Comparison of ENCODE assay signal across 24 cellular contexts in genomic region chr7:123732413-123733091, GRCh38. TPM values are rescaled to one million over a fixed set of nuclear protein-coding genes. Genes with fewer than 3 reads are reported as not detected.
A peak's percentile ranks its signal among the peaks of the same experiment; 100 is the strongest.
DNase-seq lines count a peak whose midpoint lies in the region; ATAC-seq, FAIRE-seq and TF ChIP-seq lines count a peak whose summit lies in the region.
"Had no signal": no experiment of that assay in that cellular context is flagged by ENCODE, and none has a peak within 500 bp of the region (broad histone marks: within the 10 kb centered on the region; RNA-seq: fewer than 3 reads in every experiment).

No MANE protein-coding gene starts in this region.

- H3K36me3 Mint-ChIP-seq in glutamatergic neuron (ENCODE audit: unreplicated experiment), result peaks cover 10% of the 10 kb centered on the region

- TF ChIP-seq POLR2A in H54 (IDR thresholded peaks at IDR 0.05; ENCODE audit: low read depth, low read length), result no peak

- H3K36me3 ChIP-seq in ascending aorta, result no peaks in the 10 kb centered on the region

- DNase-seq in H54 (ENCODE audit: insufficient read length, low spot score) (no peak), glutamatergic neuron (no peak), HK-2 (ENCODE audit: unreplicated experiment) (no peak), ascending aorta (ENCODE audit: low spot score in 2 of 2) (no peak)
- DNase-seq: 8988T; AML-193; CD4-positive, alpha-beta T cell; CD8-positive, alpha-beta T cell; COR-L47; DMS 273 treated with DMSO at 0.1 percent for 48 hours; DMS153; DMS53; DMS79; DND-41; EL; GDM1 had no signal

- TF ChIP-seq CTCF in glutamatergic neuron (IDR thresholded peaks at IDR 0.05; ENCODE audit: partially characterized antibody, unreplicated experiment) (no peak), ascending aorta (IDR thresholded peaks at IDR 0.05) (no peak)

- H3K9me3 ChIP-seq in ascending aorta, result peaks cover 12 to 24% of the 10 kb centered on the region in 2 donors

- peaks cover 20% of the 10 kb centered on the region for H3K4me1 Mint-ChIP-seq in glutamatergic neuron (ENCODE audit: low read depth, unreplicated experiment)

- no peak overlapping the region for H3K27ac ChIP-seq in ascending aorta
- H3K27ac ChIP-seq: A549; BLaER1 treated with 17β-estradiol and CSF1 and Interleukin-3, amounts not matched to agents 10 nM and 100 nM; C4-2B had no signal

- H3K27me3 ChIP-seq in ascending aorta, result no peaks in the 10 kb centered on the region
- H3K27me3 ChIP-seq: BLaER1 treated with 17β-estradiol and CSF1 and Interleukin-3, amounts not matched to agents 10 nM and 100 nM had no signal

- no peak for ATAC-seq in GM19467 (IDR thresholded peaks at IDR 0.05; ENCODE audit: unreplicated experiment)
- ATAC-seq: A549; CD8-positive, alpha-beta T cell; GM12878 had no signal

- peak; percentile 27 for FAIRE-seq in H54 (lab: Jason Lieb, UNC)
- FAIRE-seq: A549, GM12878, GM12892, GM18507 had no signal

- intact Hi-C loops in ascending aorta (cut with DNase I), result no loop called here

- peaks cover 5% of the 10 kb centered on the region for H3K9me3 Mint-ChIP-seq in glutamatergic neuron (ENCODE audit: unreplicated experiment)

- no peaks in the 10 kb centered on the region for H3K27me3 Mint-ChIP-seq in glutamatergic neuron (ENCODE audit: unreplicated experiment)
- H3K27me3 Mint-ChIP-seq: B cell; CD4-positive, alpha-beta T cell had no signal

- peak overlapping the region; percentile 33 for H3K4me3 Mint-ChIP-seq in glutamatergic neuron (ENCODE audit: unreplicated experiment)
- H3K4me3 Mint-ChIP-seq: B cell; CD4-positive, alpha-beta T cell; CD8-positive, alpha-beta T cell had no signal

- no peak overlapping the region for H3K4me3 ChIP-seq in ascending aorta
- H3K4me3 ChIP-seq: A549; BLaER1 treated with 17β-estradiol and CSF1 and Interleukin-3, amounts not matched to agents 10 nM and 100 nM; GM12878 had no signal

- H3K27ac Mint-ChIP-seq in glutamatergic neuron (ENCODE audit: unreplicated experiment), result peak overlapping the region; percentile 59
- H3K27ac Mint-ChIP-seq: B cell; CD4-positive, alpha-beta T cell; CD8-positive, alpha-beta T cell had no signal

- H3K4me1 ChIP-seq in ascending aorta, result peaks cover 0 to 7% of the 10 kb centered on the region in 2 donors

RNA-seq across cellular contexts. Expression of gene WASL, which starts 16.3 kb away (rescaled TPM):
- 33.0 TPM for total RNA-seq in glutamatergic neuron (ENCODE audit: unreplicated experiment)
- 23.7 TPM for total RNA-seq in ascending aorta
